ENCODE assay signal across 1 cellular context in the genomic region with DNA sequence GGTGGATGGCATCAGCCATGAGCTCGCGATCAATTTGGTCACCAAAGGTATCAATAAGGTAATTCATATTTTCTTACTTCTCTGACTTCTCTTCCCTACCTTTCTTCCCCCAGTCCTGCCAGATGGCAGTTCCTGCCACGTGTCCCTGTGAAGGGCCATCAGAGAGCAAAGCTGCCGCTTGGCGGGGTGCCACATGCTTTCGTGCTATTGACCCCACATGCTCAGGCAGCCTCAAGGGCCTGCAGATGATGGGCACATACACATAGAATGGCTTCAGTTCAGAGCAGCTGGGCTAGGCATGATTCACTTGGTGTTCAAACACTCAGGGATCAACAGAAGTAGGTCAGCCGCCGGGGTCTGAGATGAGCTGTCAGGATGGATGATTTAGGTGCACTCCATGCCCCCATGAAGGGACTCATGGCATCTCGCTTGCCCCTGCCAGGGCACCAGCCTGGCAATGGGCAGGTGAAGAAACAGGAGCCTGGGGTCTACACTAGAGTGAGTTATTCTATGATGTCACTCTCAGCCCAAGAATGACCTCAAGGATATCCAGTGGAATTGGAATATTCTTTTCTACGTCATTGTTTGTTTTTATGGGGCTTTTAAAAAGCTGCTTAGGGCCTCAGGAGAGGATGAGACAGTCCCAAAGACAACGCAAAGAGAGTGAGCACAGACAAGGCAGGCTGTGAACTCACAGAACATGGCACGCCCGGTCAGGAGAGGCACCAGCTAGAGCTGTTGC.
TF ChIP-seq lines count a peak whose summit lies in the region.

No MANE protein-coding gene starts in this region.

TF ChIP-seq in HepG2, 621 proteins besides CTCF, POLR2A, EP300 and RAD21 (continued from another document and continues in another):
- TF ChIP-seq, protein P1, sequence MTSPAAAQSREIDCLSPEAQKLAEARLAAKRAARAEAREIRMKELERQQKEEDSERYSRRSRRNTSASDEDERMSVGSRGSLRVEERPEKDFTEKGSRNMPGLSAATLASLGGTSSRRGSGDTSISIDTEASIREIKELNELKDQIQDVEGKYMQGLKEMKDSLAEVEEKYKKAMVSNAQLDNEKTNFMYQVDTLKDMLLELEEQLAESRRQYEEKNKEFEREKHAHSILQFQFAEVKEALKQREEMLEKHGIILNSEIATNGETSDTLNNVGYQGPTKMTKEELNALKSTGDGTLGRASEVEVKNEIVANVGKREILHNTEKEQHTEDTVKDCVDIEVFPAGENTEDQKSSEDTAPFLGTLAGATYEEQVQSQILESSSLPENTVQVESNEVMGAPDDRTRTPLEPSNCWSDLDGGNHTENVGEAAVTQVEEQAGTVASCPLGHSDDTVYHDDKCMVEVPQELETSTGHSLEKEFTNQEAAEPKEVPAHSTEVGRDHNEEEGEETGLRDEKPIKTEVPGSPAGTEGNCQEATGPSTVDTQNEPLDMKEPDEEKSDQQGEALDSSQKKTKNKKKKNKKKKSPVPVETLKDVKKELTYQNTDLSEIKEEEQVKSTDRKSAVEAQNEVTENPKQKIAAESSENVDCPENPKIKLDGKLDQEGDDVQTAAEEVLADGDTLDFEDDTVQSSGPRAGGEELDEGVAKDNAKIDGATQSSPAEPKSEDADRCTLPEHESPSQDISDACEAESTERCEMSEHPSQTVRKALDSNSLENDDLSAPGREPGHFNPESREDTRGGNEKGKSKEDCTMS (CRISPR knock-in tag; conservative IDR thresholded peaks at IDR 0.05) = no peak
- TF ChIP-seq KDM1A (CRISPR knock-in tag; IDR thresholded peaks at IDR 0.05) (peak; percentile 24; the same call in 1 of the 2 replicates), ZBTB49 (CRISPR knock-in tag; IDR thresholded peaks at IDR 0.05; ENCODE audit: borderline replicate concordance) (no peak), HNRNPLL (IDR thresholded peaks at IDR 0.05; ENCODE audit: low read depth, low read length, poor library complexity, severe bottlenecking) (no peak), MLX (CRISPR knock-in tag; IDR thresholded peaks at IDR 0.05) (no peak), ERF (CRISPR knock-in tag; IDR thresholded peaks at IDR 0.05) (no peak), ZMAT3 (CRISPR knock-in tag; conservative IDR thresholded peaks at IDR 0.05) (no peak), KDM6A (CRISPR knock-in tag; IDR thresholded peaks at IDR 0.05; ENCODE audit: low read depth) (no peak), KLF15 (CRISPR knock-in tag; IDR thresholded peaks at IDR 0.05; ENCODE audit: borderline replicate concordance) (no peak), AHDC1 (CRISPR knock-in tag; IDR thresholded peaks at IDR 0.05; ENCODE audit: borderline replicate concordance) (no peak), ZNF619 (CRISPR knock-in tag; IDR thresholded peaks at IDR 0.05) (no peak), ZNF446 (CRISPR knock-in tag; IDR thresholded peaks at IDR 0.05) (no peak), TGIF2 (CRISPR knock-in tag; IDR thresholded peaks at IDR 0.05) (no peak), ZNF792 (CRISPR knock-in tag; IDR thresholded peaks at IDR 0.05) (no peak), SCMH1 (CRISPR knock-in tag; IDR thresholded peaks at IDR 0.05; ENCODE audit: borderline replicate concordance) (no peak), ZBTB14 (CRISPR knock-in tag; IDR thresholded peaks at IDR 0.05) (no peak), ZNF224 (CRISPR knock-in tag; IDR thresholded peaks at IDR 0.05) (no peak), ZNF841 (CRISPR knock-in tag; IDR thresholded peaks at IDR 0.05; ENCODE audit: borderline replicate concordance) (no peak), ZZZ3 (CRISPR knock-in tag; IDR thresholded peaks at IDR 0.05; ENCODE audit: borderline replicate concordance) (no peak), CREB1 (IDR thresholded peaks at IDR 0.05) (peak; percentile 78), CREB1 (CRISPR knock-in tag; IDR thresholded peaks at IDR 0.05) (no peak)
- TF ChIP-seq, protein P2, sequence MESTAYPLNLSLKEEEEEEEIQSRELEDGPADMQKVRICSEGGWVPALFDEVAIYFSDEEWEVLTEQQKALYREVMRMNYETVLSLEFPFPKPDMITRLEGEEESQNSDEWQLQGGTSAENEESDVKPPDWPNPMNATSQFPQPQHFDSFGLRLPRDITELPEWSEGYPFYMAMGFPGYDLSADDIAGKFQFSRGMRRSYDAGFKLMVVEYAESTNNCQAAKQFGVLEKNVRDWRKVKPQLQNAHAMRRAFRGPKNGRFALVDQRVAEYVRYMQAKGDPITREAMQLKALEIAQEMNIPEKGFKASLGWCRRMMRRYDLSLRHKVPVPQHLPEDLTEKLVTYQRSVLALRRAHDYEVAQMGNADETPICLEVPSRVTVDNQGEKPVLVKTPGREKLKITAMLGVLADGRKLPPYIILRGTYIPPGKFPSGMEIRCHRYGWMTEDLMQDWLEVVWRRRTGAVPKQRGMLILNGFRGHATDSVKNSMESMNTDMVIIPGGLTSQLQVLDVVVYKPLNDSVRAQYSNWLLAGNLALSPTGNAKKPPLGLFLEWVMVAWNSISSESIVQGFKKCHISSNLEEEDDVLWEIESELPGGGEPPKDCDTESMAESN (CRISPR knock-in tag; conservative IDR thresholded peaks at IDR 0.05) = no peak
- TF ChIP-seq, protein P3, sequence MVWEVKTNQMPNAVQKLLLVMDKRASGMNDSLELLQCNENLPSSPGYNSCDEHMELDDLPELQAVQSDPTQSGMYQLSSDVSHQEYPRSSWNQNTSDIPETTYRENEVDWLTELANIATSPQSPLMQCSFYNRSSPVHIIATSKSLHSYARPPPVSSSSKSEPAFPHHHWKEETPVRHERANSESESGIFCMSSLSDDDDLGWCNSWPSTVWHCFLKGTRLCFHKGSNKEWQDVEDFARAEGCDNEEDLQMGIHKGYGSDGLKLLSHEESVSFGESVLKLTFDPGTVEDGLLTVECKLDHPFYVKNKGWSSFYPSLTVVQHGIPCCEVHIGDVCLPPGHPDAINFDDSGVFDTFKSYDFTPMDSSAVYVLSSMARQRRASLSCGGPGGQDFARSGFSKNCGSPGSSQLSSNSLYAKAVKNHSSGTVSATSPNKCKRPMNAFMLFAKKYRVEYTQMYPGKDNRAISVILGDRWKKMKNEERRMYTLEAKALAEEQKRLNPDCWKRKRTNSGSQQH (CRISPR knock-in tag; IDR thresholded peaks at IDR 0.05; ENCODE audit: low read depth) = 0 out of 2 replicates have a peak, but pooled peaks have one; percentile 28
- TF ChIP-seq, protein P4, sequence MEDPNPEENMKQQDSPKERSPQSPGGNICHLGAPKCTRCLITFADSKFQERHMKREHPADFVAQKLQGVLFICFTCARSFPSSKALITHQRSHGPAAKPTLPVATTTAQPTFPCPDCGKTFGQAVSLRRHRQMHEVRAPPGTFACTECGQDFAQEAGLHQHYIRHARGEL (CRISPR knock-in tag; IDR thresholded peaks at IDR 0.05) = 0 out of 2 replicates have a peak, but pooled peaks have one; percentile 5
- TF ChIP-seq, protein P5, sequence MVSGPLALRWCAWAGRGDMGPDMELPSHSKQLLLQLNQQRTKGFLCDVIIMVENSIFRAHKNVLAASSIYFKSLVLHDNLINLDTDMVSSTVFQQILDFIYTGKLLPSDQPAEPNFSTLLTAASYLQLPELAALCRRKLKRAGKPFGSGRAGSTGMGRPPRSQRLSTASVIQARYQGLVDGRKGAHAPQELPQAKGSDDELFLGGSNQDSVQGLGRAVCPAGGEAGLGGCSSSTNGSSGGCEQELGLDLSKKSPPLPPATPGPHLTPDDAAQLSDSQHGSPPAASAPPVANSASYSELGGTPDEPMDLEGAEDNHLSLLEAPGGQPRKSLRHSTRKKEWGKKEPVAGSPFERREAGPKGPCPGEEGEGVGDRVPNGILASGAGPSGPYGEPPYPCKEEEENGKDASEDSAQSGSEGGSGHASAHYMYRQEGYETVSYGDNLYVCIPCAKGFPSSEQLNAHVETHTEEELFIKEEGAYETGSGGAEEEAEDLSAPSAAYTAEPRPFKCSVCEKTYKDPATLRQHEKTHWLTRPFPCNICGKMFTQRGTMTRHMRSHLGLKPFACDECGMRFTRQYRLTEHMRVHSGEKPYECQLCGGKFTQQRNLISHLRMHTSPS (CRISPR knock-in tag; IDR thresholded peaks at IDR 0.05; ENCODE audit: low read depth) = peak; percentile 59
- TF ChIP-seq, protein P6, sequence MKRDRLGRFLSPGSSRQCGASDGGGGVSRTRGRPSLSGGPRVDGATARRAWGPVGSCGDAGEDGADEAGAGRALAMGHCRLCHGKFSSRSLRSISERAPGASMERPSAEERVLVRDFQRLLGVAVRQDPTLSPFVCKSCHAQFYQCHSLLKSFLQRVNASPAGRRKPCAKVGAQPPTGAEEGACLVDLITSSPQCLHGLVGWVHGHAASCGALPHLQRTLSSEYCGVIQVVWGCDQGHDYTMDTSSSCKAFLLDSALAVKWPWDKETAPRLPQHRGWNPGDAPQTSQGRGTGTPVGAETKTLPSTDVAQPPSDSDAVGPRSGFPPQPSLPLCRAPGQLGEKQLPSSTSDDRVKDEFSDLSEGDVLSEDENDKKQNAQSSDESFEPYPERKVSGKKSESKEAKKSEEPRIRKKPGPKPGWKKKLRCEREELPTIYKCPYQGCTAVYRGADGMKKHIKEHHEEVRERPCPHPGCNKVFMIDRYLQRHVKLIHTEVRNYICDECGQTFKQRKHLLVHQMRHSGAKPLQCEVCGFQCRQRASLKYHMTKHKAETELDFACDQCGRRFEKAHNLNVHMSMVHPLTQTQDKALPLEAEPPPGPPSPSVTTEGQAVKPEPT (CRISPR knock-in tag; IDR thresholded peaks at IDR 0.05; ENCODE audit: low read depth) = no peak
- TF ChIP-seq, protein P7, sequence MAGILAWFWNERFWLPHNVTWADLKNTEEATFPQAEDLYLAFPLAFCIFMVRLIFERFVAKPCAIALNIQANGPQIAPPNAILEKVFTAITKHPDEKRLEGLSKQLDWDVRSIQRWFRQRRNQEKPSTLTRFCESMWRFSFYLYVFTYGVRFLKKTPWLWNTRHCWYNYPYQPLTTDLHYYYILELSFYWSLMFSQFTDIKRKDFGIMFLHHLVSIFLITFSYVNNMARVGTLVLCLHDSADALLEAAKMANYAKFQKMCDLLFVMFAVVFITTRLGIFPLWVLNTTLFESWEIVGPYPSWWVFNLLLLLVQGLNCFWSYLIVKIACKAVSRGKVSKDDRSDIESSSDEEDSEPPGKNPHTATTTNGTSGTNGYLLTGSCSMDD (CRISPR knock-in tag; IDR thresholded peaks at IDR 0.05) = no peak
